1 cellular context compared by ENCODE assay signal in the genomic region with DNA sequence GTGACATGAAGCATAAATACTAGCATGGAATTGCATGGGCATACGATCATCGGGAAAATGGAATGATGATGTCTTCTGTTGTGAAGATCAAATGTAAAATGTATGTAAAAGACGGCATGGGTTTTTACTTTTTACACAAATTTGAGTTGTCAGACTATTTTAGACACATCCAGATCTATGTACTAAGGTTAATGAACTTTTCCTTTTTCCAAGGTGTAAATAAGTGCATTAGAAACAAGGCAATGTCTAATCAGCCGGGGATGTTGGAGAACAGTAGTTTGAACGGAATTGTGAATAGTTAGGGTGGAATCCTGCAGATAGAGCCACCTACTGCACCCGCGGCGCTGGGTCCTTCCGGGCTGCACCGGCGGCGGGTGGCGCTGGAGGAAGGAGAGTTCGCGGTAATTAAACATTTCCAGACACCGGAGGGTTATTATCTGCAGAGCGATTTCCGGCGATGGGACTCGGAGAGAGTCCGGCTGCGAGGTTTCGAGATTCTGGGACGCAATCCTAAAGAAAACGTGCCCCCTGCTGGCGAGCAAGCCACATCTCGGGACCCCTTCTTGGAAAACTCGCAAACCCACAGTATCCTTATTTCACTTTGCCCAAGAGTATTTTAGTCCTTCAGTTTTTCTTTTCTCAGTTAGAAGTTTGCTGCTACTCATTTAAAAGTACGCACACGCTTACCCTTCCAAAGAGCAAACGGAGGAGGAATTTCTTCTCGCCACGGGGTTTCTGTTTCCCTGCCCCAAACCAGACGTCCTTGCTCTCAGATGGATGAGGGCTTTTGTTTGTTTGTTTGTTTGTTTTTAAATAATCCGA.
TF ChIP-seq lines count a peak whose summit lies in the region.

No MANE protein-coding gene starts in this region.

TF ChIP-seq in HepG2, 621 proteins besides CTCF, POLR2A, EP300 and RAD21 (continued from another document and continues in another):
- TF ChIP-seq ZBTB4 (CRISPR knock-in tag; IDR thresholded peaks at IDR 0.05; ENCODE audit: borderline replicate concordance) (peak; percentile 38; the same call in 1 of the 2 replicates), KDM4B (CRISPR knock-in tag; IDR thresholded peaks at IDR 0.05) (0 out of 2 replicates have a peak, but pooled peaks have one; percentile 54), HMGA1 (CRISPR knock-in tag; conservative IDR thresholded peaks at IDR 0.05) (no peak), GMEB1 (CRISPR knock-in tag; IDR thresholded peaks at IDR 0.05; ENCODE audit: borderline replicate concordance) (no peak), ZBTB37 (CRISPR knock-in tag; IDR thresholded peaks at IDR 0.05) (no peak), HIC2 (CRISPR knock-in tag; IDR thresholded peaks at IDR 0.05; ENCODE audit: low read depth) (no peak), KAT8 (CRISPR knock-in tag; IDR thresholded peaks at IDR 0.05) (peak; percentile 63), MIXL1 (CRISPR knock-in tag; IDR thresholded peaks at IDR 0.05) (no peak), RFX1 (IDR thresholded peaks at IDR 0.05) (no peak), ARID5B (CRISPR knock-in tag; IDR thresholded peaks at IDR 0.05) (peak; percentile 50; the same call in 1 of the 2 replicates), DMAP1 (CRISPR knock-in tag; IDR thresholded peaks at IDR 0.05) (peak; percentile 50; the same call in 1 of the 2 replicates), NCOA5 (CRISPR knock-in tag; IDR thresholded peaks at IDR 0.05) (no peak), ZSCAN5A (CRISPR knock-in tag; IDR thresholded peaks at IDR 0.05; ENCODE audit: borderline replicate concordance) (peak; percentile 48; the same call in 1 of the 2 replicates), FOXJ3 (CRISPR knock-in tag; IDR thresholded peaks at IDR 0.05; ENCODE audit: borderline replicate concordance) (no peak; the same call in 1 of the 2 replicates), ZNF3 (CRISPR knock-in tag; IDR thresholded peaks at IDR 0.05) (no peak), NCOA2 (CRISPR knock-in tag; IDR thresholded peaks at IDR 0.05) (no peak), TBX2 (CRISPR knock-in tag; IDR thresholded peaks at IDR 0.05; ENCODE audit: borderline replicate concordance) (peak; percentile 56; the same call in 1 of the 2 replicates), ZNF136 (CRISPR knock-in tag; IDR thresholded peaks at IDR 0.05; ENCODE audit: low read depth) (no peak), HOXA5 (CRISPR knock-in tag; IDR thresholded peaks at IDR 0.05) (peak; percentile 85), ZNF292 (CRISPR knock-in tag; IDR thresholded peaks at IDR 0.05; ENCODE audit: borderline replicate concordance, low read depth) (no peak), HDAC2 (CRISPR knock-in tag; IDR thresholded peaks at IDR 0.05) (peak; percentile 36; the same call in 1 of the 2 replicates), ZNF24 (IDR thresholded peaks at IDR 0.05) (no peak), ZFP1 (CRISPR knock-in tag; IDR thresholded peaks at IDR 0.05) (no peak), U2AF2 (IDR thresholded peaks at IDR 0.05; ENCODE audit: low read depth, low read length) (no peak), SP140L (CRISPR knock-in tag; IDR thresholded peaks at IDR 0.05; ENCODE audit: borderline replicate concordance) (0 out of 2 replicates have a peak, but pooled peaks have one; percentile 21)
- TF ChIP-seq, protein P1, sequence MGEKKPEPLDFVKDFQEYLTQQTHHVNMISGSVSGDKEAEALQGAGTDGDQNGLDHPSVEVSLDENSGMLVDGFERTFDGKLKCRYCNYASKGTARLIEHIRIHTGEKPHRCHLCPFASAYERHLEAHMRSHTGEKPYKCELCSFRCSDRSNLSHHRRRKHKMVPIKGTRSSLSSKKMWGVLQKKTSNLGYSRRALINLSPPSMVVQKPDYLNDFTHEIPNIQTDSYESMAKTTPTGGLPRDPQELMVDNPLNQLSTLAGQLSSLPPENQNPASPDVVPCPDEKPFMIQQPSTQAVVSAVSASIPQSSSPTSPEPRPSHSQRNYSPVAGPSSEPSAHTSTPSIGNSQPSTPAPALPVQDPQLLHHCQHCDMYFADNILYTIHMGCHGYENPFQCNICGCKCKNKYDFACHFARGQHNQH (CRISPR knock-in tag; IDR thresholded peaks at IDR 0.05): peak; percentile 59; the same call in 1 of the 2 replicates
- TF ChIP-seq, protein P2, sequence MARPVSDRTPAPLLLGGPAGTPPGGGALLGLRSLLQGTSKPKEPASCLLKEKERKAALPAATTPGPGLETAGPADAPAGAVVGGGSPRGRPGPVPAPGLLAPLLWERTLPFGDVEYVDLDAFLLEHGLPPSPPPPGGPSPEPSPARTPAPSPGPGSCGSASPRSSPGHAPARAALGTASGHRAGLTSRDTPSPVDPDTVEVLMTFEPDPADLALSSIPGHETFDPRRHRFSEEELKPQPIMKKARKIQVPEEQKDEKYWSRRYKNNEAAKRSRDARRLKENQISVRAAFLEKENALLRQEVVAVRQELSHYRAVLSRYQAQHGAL (CRISPR knock-in tag; IDR thresholded peaks at IDR 0.05; ENCODE audit: not compliant biosample characterization): no peak
- TF ChIP-seq, protein P3, sequence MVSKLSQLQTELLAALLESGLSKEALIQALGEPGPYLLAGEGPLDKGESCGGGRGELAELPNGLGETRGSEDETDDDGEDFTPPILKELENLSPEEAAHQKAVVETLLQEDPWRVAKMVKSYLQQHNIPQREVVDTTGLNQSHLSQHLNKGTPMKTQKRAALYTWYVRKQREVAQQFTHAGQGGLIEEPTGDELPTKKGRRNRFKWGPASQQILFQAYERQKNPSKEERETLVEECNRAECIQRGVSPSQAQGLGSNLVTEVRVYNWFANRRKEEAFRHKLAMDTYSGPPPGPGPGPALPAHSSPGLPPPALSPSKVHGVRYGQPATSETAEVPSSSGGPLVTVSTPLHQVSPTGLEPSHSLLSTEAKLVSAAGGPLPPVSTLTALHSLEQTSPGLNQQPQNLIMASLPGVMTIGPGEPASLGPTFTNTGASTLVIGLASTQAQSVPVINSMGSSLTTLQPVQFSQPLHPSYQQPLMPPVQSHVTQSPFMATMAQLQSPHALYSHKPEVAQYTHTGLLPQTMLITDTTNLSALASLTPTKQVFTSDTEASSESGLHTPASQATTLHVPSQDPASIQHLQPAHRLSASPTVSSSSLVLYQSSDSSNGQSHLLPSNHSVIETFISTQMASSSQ (IDR thresholded peaks at IDR 0.05; ENCODE audit: low read depth): no peak
- TF ChIP-seq, protein P3 (CRISPR knock-in tag; IDR thresholded peaks at IDR 0.05; ENCODE audit: borderline replicate concordance): no peak
